ENCODE assay signal across 8 cellular contexts in genomic region chr14:52131640-52132320, GRCh38.
DNase-seq lines count a peak whose midpoint lies in the region; ATAC-seq and TF ChIP-seq lines count a peak whose summit lies in the region.

No MANE protein-coding gene starts in this region.

- no peaks in the 10 kb centered on the region for H3K9me3 ChIP-seq in neuronal stem cell (replicated peaks in 1 of 2; ENCODE audit: control insufficient read depth in 2 of 2, insufficient read depth in 1 of 2, low read depth in 1 of 2, low read length in 2 of 2)

- peaks cover 8% of the 10 kb centered on the region for H3K4me1 Mint-ChIP-seq in type B pancreatic cell (ENCODE audit: unreplicated experiment)

- H3K9ac ChIP-seq in neuronal stem cell (ENCODE audit: low read depth, low read length, poor library complexity) = no peak overlapping the region

- H3K9me3 Mint-ChIP-seq in type B pancreatic cell = peaks cover 4% of the 10 kb centered on the region

- no peak overlapping the region for H3K23ac ChIP-seq in neuronal stem cell (ENCODE audit: low read depth, low read length, poor library complexity)

- H3K4me3 ChIP-seq in AG09309 (ENCODE audit: control insufficient read depth, low read depth, low read length) = no peak overlapping the region
- H3K4me3 ChIP-seq in foreskin fibroblast (ENCODE audit: low read depth in 1 of 2, low read length in 2 of 2) = no peak overlapping the region
- no peak overlapping the region for H3K4me3 ChIP-seq in neuronal stem cell (ENCODE audit: low read length in 2 of 2)

- DNase-seq in AG09309 (ENCODE audit: low read depth) (peak; percentile 73), H4 (ENCODE audit: low spot score) (peak; percentile 87), NCI-H345 treated with DMSO at 0.1 percent for 48 hours (lab: John Stamatoyannopoulos, UW; ENCODE audit: unreplicated experiment) (peak; percentile 67), activated T-cell treated with anti-CD3 and anti-CD28 coated beads for 24 hours (ENCODE audit: low read depth) (peak; percentile 49), foreskin fibroblast (peak; percentile 90 to 98), neuronal stem cell (ENCODE audit: low spot score) (peak; percentile 69), type B pancreatic cell (ENCODE audit: extremely low spot score, unreplicated experiment) (peak; percentile 79)

- no peak overlapping the region for H3K18ac ChIP-seq in neuronal stem cell (ENCODE audit: low read length)

- H2BK15ac ChIP-seq in neuronal stem cell (ENCODE audit: low read length) = no peak overlapping the region

- H3K4ac ChIP-seq in neuronal stem cell (ENCODE audit: low read length) = no peak overlapping the region

- no peak overlapping the region for H3K4me2 ChIP-seq in neuronal stem cell (ENCODE audit: insufficient read depth, low read length, poor library complexity, severe bottlenecking)

- peaks cover 0 to 4% of the 10 kb centered on the region in 2 donors for H3K4me1 ChIP-seq in neuronal stem cell (ENCODE audit: control insufficient read depth in 2 of 2, insufficient read depth in 1 of 2, low read depth in 1 of 2, low read length in 2 of 2)

- H3K14ac ChIP-seq in neuronal stem cell (ENCODE audit: low read length) = no peak overlapping the region

- H2AK5ac ChIP-seq in neuronal stem cell (ENCODE audit: low read depth, low read length) = no peak overlapping the region

- H2AFZ ChIP-seq in neuronal stem cell (ENCODE audit: low read length) = peak overlapping the region; percentile 79

- no peak overlapping the region for H3K27ac ChIP-seq in neuronal stem cell (replicated peaks; ENCODE audit: low read length)

- H3K36me3 ChIP-seq in neuronal stem cell (replicated peaks in 1 of 2; ENCODE audit: control insufficient read depth in 2 of 2, insufficient read depth in 2 of 2, low read length in 2 of 2) = no peaks in the 10 kb centered on the region

- peak; percentile 79 for TF ChIP-seq CTCF in AG09309 (IDR thresholded peaks at IDR 0.05; ENCODE audit: control insufficient read depth, insufficient read depth, low read depth, low read length, missing control alignments)
- TF ChIP-seq CTCF in foreskin fibroblast (IDR thresholded peaks at IDR 0.05; ENCODE audit: low read depth, low read length) = peak; percentile 68
- peak; percentile 89 for TF ChIP-seq CTCF in type B pancreatic cell (conservative IDR thresholded peaks at IDR 0.05)

- no peaks in the 10 kb centered on the region for H3K79me1 ChIP-seq in neuronal stem cell (ENCODE audit: low read depth, low read length)

- H3K27me3 Mint-ChIP-seq in type B pancreatic cell = peaks cover 11% of the 10 kb centered on the region

- no peak overlapping the region for H4K8ac ChIP-seq in neuronal stem cell (ENCODE audit: low read depth, low read length)

- peaks cover 3% of the 10 kb centered on the region for H3K36me3 Mint-ChIP-seq in type B pancreatic cell

- no peak overlapping the region for H3K4me3 Mint-ChIP-seq in type B pancreatic cell

- no peak overlapping the region for H4K91ac ChIP-seq in neuronal stem cell (ENCODE audit: low read depth, low read length, poor library complexity)

- no peak overlapping the region for H2BK12ac ChIP-seq in neuronal stem cell (ENCODE audit: low read length)

- no peaks in the 10 kb centered on the region for H3K27me3 ChIP-seq in neuronal stem cell (ENCODE audit: control insufficient read depth in 3 of 3, insufficient read depth in 3 of 3, low read depth in 1 of 3, low read length in 3 of 3)

- no peak overlapping the region for H2BK5ac ChIP-seq in neuronal stem cell (ENCODE audit: low read length)

- H3K27ac Mint-ChIP-seq in type B pancreatic cell = no peak overlapping the region

- no peak overlapping the region for H2BK120ac ChIP-seq in neuronal stem cell (ENCODE audit: low read depth, low read length)

- no CpG with 5 or more reads among the region's 13 CpGs for WGBS in neuronal stem cell (ENCODE audit: extremely low coverage in 2 of 2, insufficient read length in 2 of 2, insufficient replicate concordance in 1 of 2), 2 donors

- no peak for ATAC-seq in GM18858 (IDR thresholded peaks at IDR 0.05; ENCODE audit: unreplicated experiment)
